Comparison of ENCODE assay signal across 1 cellular context in genomic region chr18:59303656-59304055, GRCh38.
TF ChIP-seq lines count a peak whose summit lies in the region.

No MANE protein-coding gene starts in this region.

TF ChIP-seq in H1, 55 proteins besides CTCF, POLR2A, EP300 and RAD21:
- no peak for TF ChIP-seq CHD1 (IDR thresholded peaks at IDR 0.05; ENCODE audit: low read depth, low read length)
- TF ChIP-seq EGR1 (IDR thresholded peaks at IDR 0.05; ENCODE audit: borderline replicate concordance, low read depth, low read length), result no peak
- TF ChIP-seq SIX5 (IDR thresholded peaks at IDR 0.05; ENCODE audit: low read depth, low read length), result no peak
- TF ChIP-seq BRCA1 (IDR thresholded peaks at IDR 0.05; ENCODE audit: low read depth, low read length), result no peak
- TF ChIP-seq SP2 (IDR thresholded peaks at IDR 0.05; ENCODE audit: low read length), result no peak
- TF ChIP-seq SP1 (IDR thresholded peaks at IDR 0.05; ENCODE audit: low read depth, low read length), result no peak
- TF ChIP-seq BACH1 (IDR thresholded peaks at IDR 0.05; ENCODE audit: low read length), result no peak
- TF ChIP-seq TBP (IDR thresholded peaks at IDR 0.05; ENCODE audit: low read depth, low read length), result no peak
- TF ChIP-seq TAF7 (optimal IDR thresholded peaks at IDR 0.05; ENCODE audit: borderline replicate concordance, low read depth, low read length), result no peak
- TF ChIP-seq SIN3A (conservative IDR thresholded peaks at IDR 0.05 in 1 of 2, IDR thresholded peaks at IDR 0.05 in 1 of 2; ENCODE audit: low read depth in 1 of 2, low read length in 2 of 2), result no peak
- no peak for TF ChIP-seq SRF (IDR thresholded peaks at IDR 0.05; ENCODE audit: low read depth, low read length)
- TF ChIP-seq GTF2F1 (IDR thresholded peaks at IDR 0.05; ENCODE audit: borderline replicate concordance, low read depth, low read length), result no peak
- TF ChIP-seq, protein P1, sequence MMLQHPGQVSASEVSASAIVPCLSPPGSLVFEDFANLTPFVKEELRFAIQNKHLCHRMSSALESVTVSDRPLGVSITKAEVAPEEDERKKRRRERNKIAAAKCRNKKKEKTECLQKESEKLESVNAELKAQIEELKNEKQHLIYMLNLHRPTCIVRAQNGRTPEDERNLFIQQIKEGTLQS (IDR thresholded peaks at IDR 0.05; ENCODE audit: insufficient read depth, low read depth, low read length), result no peak
- no peak for TF ChIP-seq BCL11A (IDR thresholded peaks at IDR 0.05; ENCODE audit: low read depth in 2 of 2, low read length in 2 of 2)
- TF ChIP-seq KDM4A (IDR thresholded peaks at IDR 0.05; ENCODE audit: low read depth, low read length, severe bottlenecking), result no peak
- TF ChIP-seq SIRT6 (IDR thresholded peaks at IDR 0.05; ENCODE audit: low read length), result no peak
- TF ChIP-seq SAP30 (IDR thresholded peaks at IDR 0.05; ENCODE audit: insufficient read depth, insufficient replicate concordance, low read length), result no peak
- no peak for TF ChIP-seq KDM1A (IDR thresholded peaks at IDR 0.05; ENCODE audit: borderline replicate concordance, low read length)
